In the genomic region with DNA sequence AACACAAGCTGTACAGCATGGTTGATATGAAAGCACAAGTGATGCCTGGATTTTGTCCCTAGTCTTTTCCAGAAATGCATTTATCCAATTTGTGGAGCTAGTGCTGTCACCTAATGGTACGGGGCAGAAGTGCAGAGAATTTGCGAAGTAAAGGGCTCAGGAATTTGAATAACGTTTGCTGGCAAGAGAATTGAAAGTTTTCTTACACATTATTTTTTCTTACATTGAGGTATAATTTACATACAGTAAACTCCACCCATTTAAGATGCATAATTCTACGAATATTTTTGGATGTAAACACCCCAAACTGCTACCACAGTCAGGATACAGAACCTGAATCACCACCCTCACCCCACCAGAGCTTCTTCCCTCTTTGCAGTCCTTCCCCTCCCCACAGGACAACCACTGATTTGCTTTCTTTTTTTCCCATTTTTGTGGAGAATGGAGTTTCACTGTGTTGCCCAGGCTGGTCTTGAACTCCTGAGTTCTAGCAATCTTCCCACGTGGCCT, we compare ENCODE assay signal across 8 cellular contexts. TPM values are rescaled to one million over a fixed set of nuclear protein-coding genes. Genes with fewer than 3 reads are reported as not detected.
DNase-seq lines count a peak whose midpoint lies in the region; ATAC-seq and TF ChIP-seq lines count a peak whose summit lies in the region.

No MANE protein-coding gene starts in this region.

- peaks cover 2% of the 10 kb centered on the region for H3K27me3 Mint-ChIP-seq in activated T-helper 17 cell treated with anti-CD3 and anti-CD28 coated beads, Interleukin-2, amount 50 U/mL, for 72 hours

- WGBS in testis, 2 donors = 27 to 39% methylated on average over 5 of the region's 5 CpGs

- no peaks in the 10 kb centered on the region for H3K36me3 ChIP-seq in ACC112 (ENCODE audit: insufficient read depth, low read length)
- no peaks in the 10 kb centered on the region for H3K36me3 ChIP-seq in testis (ENCODE audit: low read depth, missing control alignments)

- intact Hi-C loops in testis (cut with DNase I; ENCODE audit: low total_unique reads) = no loop called here

- no peak for ATAC-seq in activated T-helper 17 cell treated with anti-CD3 and anti-CD28 coated beads, Interleukin-2, amount 50 U/mL, for 72 hours (replicated peaks)
- no peak for ATAC-seq in HG02642 (IDR thresholded peaks at IDR 0.05; ENCODE audit: poor library complexity, unreplicated experiment)

- peak overlapping the region; percentile 64 for H3K4me3 ChIP-seq in ACC112 (ENCODE audit: low read depth, low read length)
- no peak overlapping the region for H3K4me3 ChIP-seq in testis

- DNase-seq in ELR (ENCODE audit: low read depth) = peak; percentile 53
- DNase-seq in NCI-H1417 treated with DMSO at 0.1 percent for 48 hours (lab: John Stamatoyannopoulos, UW) = peak; percentile 27
- DNase-seq in hippocampal formation (lab: John Stamatoyannopoulos, UW) = peak; percentile 11 to 23
- peak; percentile 22 for DNase-seq in testis
- DNase-seq in SKM-1 treated with dmso at 0.1 percent for 144 hours (lab: John Stamatoyannopoulos, UW; ENCODE audit: unreplicated experiment) = no peak

- H3K27ac ChIP-seq in ACC112 (ENCODE audit: low read depth, low read length) (no peak overlapping the region), testis (no peak overlapping the region)

- no peaks in the 10 kb centered on the region for H3K79me2 ChIP-seq in ACC112 (ENCODE audit: control insufficient read depth, insufficient read depth, low read length, unreplicated experiment)

- no peaks in the 10 kb centered on the region for H3K36me3 Mint-ChIP-seq in activated T-helper 17 cell treated with anti-CD3 and anti-CD28 coated beads, Interleukin-2, amount 50 U/mL, for 72 hours (ENCODE audit: low read depth)

- H3K9me3 ChIP-seq in testis = no peaks in the 10 kb centered on the region

- H2AFZ ChIP-seq in ACC112 (ENCODE audit: low read length, unreplicated experiment) = peak overlapping the region; percentile 70

- peak in 2 of 3 experiments; percentile 46 to 63 for TF ChIP-seq CTCF in testis (IDR thresholded peaks at IDR 0.05)

- H3K27me3 ChIP-seq in ACC112 (ENCODE audit: insufficient read depth, low read length) (peaks cover 7% of the 10 kb centered on the region; the same call in 1 of the 2 replicates), testis (no peaks in the 10 kb centered on the region)

- no peaks in the 10 kb centered on the region for H3K9me3 Mint-ChIP-seq in activated T-helper 17 cell treated with anti-CD3 and anti-CD28 coated beads, Interleukin-2, amount 50 U/mL, for 72 hours

- H3K4me1 Mint-ChIP-seq in activated T-helper 17 cell treated with anti-CD3 and anti-CD28 coated beads, Interleukin-2, amount 50 U/mL, for 72 hours = peaks cover 9% of the 10 kb centered on the region

- H3K4me3 Mint-ChIP-seq in activated T-helper 17 cell treated with anti-CD3 and anti-CD28 coated beads, Interleukin-2, amount 50 U/mL, for 72 hours = peak overlapping the region; percentile 3

- TF ChIP-seq POLR2A in testis (IDR thresholded peaks at IDR 0.05) = no peak

- H3K4me1 ChIP-seq in ACC112 (ENCODE audit: control insufficient read depth, insufficient read depth, low read length, unreplicated experiment) (no peaks in the 10 kb centered on the region), testis (no peaks in the 10 kb centered on the region)

- no peak overlapping the region for H3K27ac Mint-ChIP-seq in activated T-helper 17 cell treated with anti-CD3 and anti-CD28 coated beads, Interleukin-2, amount 50 U/mL, for 72 hours

RNA-seq across cellular contexts. Expression of a gene that starts 3.5 kb away (rescaled TPM):
- not detected for total RNA-seq in activated T-helper 17 cell treated with anti-CD3 and anti-CD28 coated beads, Interleukin-2, amount 50 U/mL, for 72 hours
- not detected for total RNA-seq in testis
- polyA plus RNA-seq in testis (ENCODE audit: insufficient read depth, low read depth, low replicate concordance) = 0.11 TPM

RNA-seq across cellular contexts. Expression of a gene that starts 53.5 kb away (rescaled TPM):
- total RNA-seq in activated T-helper 17 cell treated with anti-CD3 and anti-CD28 coated beads, Interleukin-2, amount 50 U/mL, for 72 hours = not detected
- total RNA-seq in testis = 1 to 10 TPM; 3.8 to 5.9 TPM
- 41.1 TPM for polyA plus RNA-seq in testis (ENCODE audit: insufficient read depth, low read depth, low replicate concordance)

Comparison
In these comparisons a context has a peak if more than half of its experiments do, and no peak if none do; other contexts are left out.
1. RNA of a gene that starts 53.5 kb away (total RNA-seq): 3.8 to 5.9 TPM in testis; not detected in activated T-helper 17 cell treated with anti-CD3 and anti-CD28 coated beads, Interleukin-2, amount 50 U/mL, for 72 hours; every median in the first group is over 4 times any median in the second.